10 cellular contexts compared by ENCODE assay signal in genomic region chr7:43112088-43112940, GRCh38. TPM values are rescaled to one million over a fixed set of nuclear protein-coding genes. Genes with fewer than 3 reads are reported as not detected.
A peak's percentile ranks its signal among the peaks of the same experiment; 100 is the strongest.
DNase-seq lines count a peak whose midpoint lies in the region; ATAC-seq lines count a peak whose summit lies in the region.
"Had no signal": no experiment of that assay in that cellular context is flagged by ENCODE, and none has a peak within 500 bp of the region (broad histone marks: within the 10 kb centered on the region; RNA-seq: fewer than 3 reads in every experiment).

TSS of gene HECW1 (plus strand) at chr7:43112647. CDS start at chr7:43243906, 131,259 bp downstream.

- H3K36me3 ChIP-seq in adipocyte (ENCODE audit: control insufficient read depth, insufficient read depth, low read length, severe bottlenecking) (no peaks in the 10 kb centered on the region), iPS-20b (ENCODE audit: insufficient read depth, low read depth, low read length) (no peaks in the 10 kb centered on the region), thymus (ENCODE audit: control insufficient read depth, insufficient read depth) (no peaks in the 10 kb centered on the region)

- CTCF ChIA-PET in activated CD4-positive, alpha-beta T cell treated with anti-CD3 and anti-CD28 coated beads for 36 hours (lab: Charles Lee) = no interaction called here

- H3K27me3 ChIP-seq in adipocyte (replicated peaks; ENCODE audit: control insufficient read depth, insufficient read depth, low read length) (no peaks in the 10 kb centered on the region), iPS-20b (ENCODE audit: insufficient read depth, low read length) (peaks cover 48% of the 10 kb centered on the region), thymus (ENCODE audit: control insufficient read depth, insufficient read depth) (peaks cover 43% of the 10 kb centered on the region)

- H3K27ac ChIP-seq in iPS-20b (ENCODE audit: low read length) (no peak within 1 kb of the TSS), thymus (ENCODE audit: low read depth) (no peak within 1 kb of the TSS)

- no peak within 1 kb of the TSS for H3K27ac Mint-ChIP-seq in activated CD4-positive, alpha-beta T cell treated with anti-CD3 and anti-CD28 coated beads for 36 hours
- H3K27ac Mint-ChIP-seq: CD4-positive, CD25-positive, alpha-beta regulatory T cell had no signal

- 8% methylated on average over 59 of the region's 59 CpGs for WGBS in thymus

- peak; percentile 10 for DNase-seq in activated CD4-positive, alpha-beta T cell treated with anti-CD3 and anti-CD28 coated beads for 36 hours
- DNase-seq in activated CD4-positive, alpha-beta T cell treated with anti-CD3 and anti-CD28 coated beads for 4 hours = no peak
- peak; percentile 24 for DNase-seq in adipocyte (ENCODE audit: low read depth)
- DNase-seq in putamen (ENCODE audit: low spot score) = no peak
- no peak for DNase-seq in cortex of kidney (lab: John Stamatoyannopoulos, UW)
- DNase-seq in NCI-H510A treated with DMSO at 0.1 percent for 48 hours (lab: John Stamatoyannopoulos, UW) = no peak
- DNase-seq: CD4-positive, CD25-positive, alpha-beta regulatory T cell had no signal

- intact Hi-C loops in activated CD4-positive, alpha-beta T cell treated with anti-CD3 and anti-CD28 coated beads for 36 hours (cut with DNase I, micrococcal nuclease) = no loop called here

- peaks cover 26% of the 10 kb centered on the region for H3K4me1 ChIP-seq in adipocyte (ENCODE audit: control insufficient read depth, insufficient read depth, low read length)
- peaks cover 22% of the 10 kb centered on the region for H3K4me1 ChIP-seq in iPS-20b (ENCODE audit: insufficient read depth, low read length)
- H3K4me1 ChIP-seq in thymus (ENCODE audit: control insufficient read depth, insufficient read depth, low read length) = no peaks in the 10 kb centered on the region

- no peaks in the 10 kb centered on the region for H3K9me3 ChIP-seq in adipocyte (ENCODE audit: control insufficient read depth, low read length)
- no peaks in the 10 kb centered on the region for H3K9me3 ChIP-seq in iPS-20b (ENCODE audit: insufficient read depth, low read depth, low read length)
- no peaks in the 10 kb centered on the region for H3K9me3 ChIP-seq in thymus (ENCODE audit: control insufficient read depth)

- no peak within 1 kb of the TSS for H3K4me3 Mint-ChIP-seq in activated CD4-positive, alpha-beta T cell treated with anti-CD3 and anti-CD28 coated beads for 36 hours

- POLR2A ChIA-PET in activated CD4-positive, alpha-beta T cell treated with anti-CD3 and anti-CD28 coated beads for 36 hours (lab: Charles Lee) = no interaction called here

- no peaks in the 10 kb centered on the region for H3K9me3 Mint-ChIP-seq in activated CD4-positive, alpha-beta T cell treated with anti-CD3 and anti-CD28 coated beads for 36 hours (ENCODE audit: low read depth)

- no peak for ATAC-seq in activated CD4-positive, alpha-beta T cell treated with anti-CD3 and anti-CD28 coated beads for 36 hours

- peaks cover 58% of the 10 kb centered on the region for H3K27me3 Mint-ChIP-seq in activated CD4-positive, alpha-beta T cell treated with anti-CD3 and anti-CD28 coated beads for 36 hours

- H3K36me3 Mint-ChIP-seq in activated CD4-positive, alpha-beta T cell treated with anti-CD3 and anti-CD28 coated beads for 36 hours (ENCODE audit: low read depth) = no peaks in the 10 kb centered on the region
- H3K36me3 Mint-ChIP-seq: CD4-positive, CD25-positive, alpha-beta regulatory T cell had no signal

- peaks cover 8% of the 10 kb centered on the region for H3K4me1 Mint-ChIP-seq in activated CD4-positive, alpha-beta T cell treated with anti-CD3 and anti-CD28 coated beads for 36 hours

- peak within 1 kb of the TSS; percentile 71 for H3K9ac ChIP-seq in adipocyte (ENCODE audit: low read length)
- peak within 1 kb of the TSS; percentile 64; the same call in 1 of the 2 replicates for H3K9ac ChIP-seq in iPS-20b (ENCODE audit: low read depth, low read length)

- peak within 1 kb of the TSS; percentile 82 for H3K4me3 ChIP-seq in adipocyte (ENCODE audit: low read length)
- peak within 1 kb of the TSS; percentile 76 for H3K4me3 ChIP-seq in iPS-20b (ENCODE audit: low read length)
- H3K4me3 ChIP-seq in thymus (ENCODE audit: low read length) = peak within 1 kb of the TSS; percentile 8

RNA-seq across cellular contexts. Expression of gene HECW1, which starts in this region (rescaled TPM):
- total RNA-seq in activated CD4-positive, alpha-beta T cell treated with anti-CD3 and anti-CD28 coated beads for 36 hours = not detected
- polyA plus RNA-seq in thymus = 0.23 TPM
- total RNA-seq: T-helper 1 cell treated with Interleukin-12 subunit alpha and Interleukin-12 subunit beta and Interleukin-4 antibody, amounts not matched to agents 30 ng/mL and 1 ng/mL, for 36 hours had no signal

Comparison
In these comparisons a context has a peak if more than half of its experiments do, and no peak if none do; other contexts are left out.
1. Peak in DNase-seq in activated CD4-positive, alpha-beta T cell treated with anti-CD3 and anti-CD28 coated beads for 36 hours; RNA of the gene not detected or under 1 TPM.
2. H3K4me3 ChIP-seq: peak in every context shown above with its lines; median percentile 82 in adipocyte; 76 in iPS-20b; 8 in thymus.